ENCODE assay signal across 2 cellular contexts in genomic region chr11:85852754-85853153, GRCh38. TPM values are rescaled to one million over a fixed set of nuclear protein-coding genes. Genes with fewer than 3 reads are reported as not detected.
"Had no signal": no experiment of that assay in that cellular context is flagged by ENCODE, and none has a peak within 500 bp of the region (broad histone marks: within the 10 kb centered on the region; RNA-seq: fewer than 3 reads in every experiment).

No MANE protein-coding gene starts in this region.

RNA-seq across cellular contexts. Expression of gene CCDC83, which starts 2.4 kb away (rescaled TPM):
- total RNA-seq: MCF 10A, NCI-H460 had no signal
